Comparison of ENCODE assay signal across 2 cellular contexts in the genomic region with DNA sequence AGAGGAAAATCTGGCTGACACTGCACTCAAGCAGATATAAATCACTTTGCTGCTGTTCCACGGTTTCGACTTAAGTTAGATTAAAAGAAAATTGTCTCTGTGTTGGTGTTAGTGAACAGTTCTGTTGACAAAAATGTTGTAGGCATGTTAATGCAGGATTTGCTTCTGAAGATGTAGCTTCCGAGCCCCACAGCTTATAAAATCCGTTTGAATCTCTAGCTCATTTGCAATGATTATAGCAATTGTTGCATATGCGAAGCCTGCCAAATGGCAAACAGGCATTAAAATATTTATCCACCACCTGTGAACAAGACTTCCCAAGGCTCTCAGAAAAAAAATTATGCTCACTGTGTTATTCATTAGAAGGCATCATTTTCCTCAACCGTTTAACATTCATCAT.
TF ChIP-seq lines count a peak whose summit lies in the region.

No MANE protein-coding gene starts in this region.

TF ChIP-seq in A549, 52 proteins besides CTCF, POLR2A, EP300 and RAD21:
- TF ChIP-seq ESRRA (IDR thresholded peaks at IDR 0.05; ENCODE audit: borderline replicate concordance, low read length) (no peak), CBX8 (IDR thresholded peaks at IDR 0.05) (peak; percentile 83), RNF2 (IDR thresholded peaks at IDR 0.05; ENCODE audit: borderline replicate concordance, low read depth) (peak; percentile 88; the same call in 1 of the 2 replicates)

TF ChIP-seq in K562, 482 proteins besides CTCF, POLR2A, EP300 and RAD21:
- TF ChIP-seq, protein P1, sequence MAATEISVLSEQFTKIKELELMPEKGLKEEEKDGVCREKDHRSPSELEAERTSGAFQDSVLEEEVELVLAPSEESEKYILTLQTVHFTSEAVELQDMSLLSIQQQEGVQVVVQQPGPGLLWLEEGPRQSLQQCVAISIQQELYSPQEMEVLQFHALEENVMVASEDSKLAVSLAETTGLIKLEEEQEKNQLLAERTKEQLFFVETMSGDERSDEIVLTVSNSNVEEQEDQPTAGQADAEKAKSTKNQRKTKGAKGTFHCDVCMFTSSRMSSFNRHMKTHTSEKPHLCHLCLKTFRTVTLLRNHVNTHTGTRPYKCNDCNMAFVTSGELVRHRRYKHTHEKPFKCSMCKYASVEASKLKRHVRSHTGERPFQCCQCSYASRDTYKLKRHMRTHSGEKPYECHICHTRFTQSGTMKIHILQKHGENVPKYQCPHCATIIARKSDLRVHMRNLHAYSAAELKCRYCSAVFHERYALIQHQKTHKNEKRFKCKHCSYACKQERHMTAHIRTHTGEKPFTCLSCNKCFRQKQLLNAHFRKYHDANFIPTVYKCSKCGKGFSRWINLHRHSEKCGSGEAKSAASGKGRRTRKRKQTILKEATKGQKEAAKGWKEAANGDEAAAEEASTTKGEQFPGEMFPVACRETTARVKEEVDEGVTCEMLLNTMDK (IDR thresholded peaks at IDR 0.05; ENCODE audit: borderline replicate concordance, insufficient read depth, low read depth, low read length, poor library complexity, severe bottlenecking) = no peak
- peak; percentile 76 for TF ChIP-seq CBX8 (IDR thresholded peaks at IDR 0.05; ENCODE audit: borderline replicate concordance, extremely low read depth, low read depth, low read length, poor library complexity, severe bottlenecking)
